In genomic region chr18:10901329-10901728, GRCh38 we compare ENCODE assay signal across 27 cellular contexts.
"Had no signal": no experiment of that assay in that cellular context is flagged by ENCODE, and none has a peak within 500 bp of the region (broad histone marks: within the 10 kb centered on the region; RNA-seq: fewer than 3 reads in every experiment).

No MANE protein-coding gene starts in this region.

- H3K9me3 ChIP-seq: gastrocnemius medialis, heart left ventricle had no signal

- H3K4me3 ChIP-seq: coronary artery, dorsolateral prefrontal cortex, gastrocnemius medialis, heart left ventricle had no signal

- DNase-seq: activated CD4-positive, alpha-beta memory T cell treated with anti-CD3 and anti-CD28 coated beads, Interleukin-2, amount 10 ng/mL, durations not matched to agents 7 days and 5 days; activated CD4-positive, alpha-beta T cell treated with anti-CD3 and anti-CD28 coated beads for 1 hour; activated CD4-positive, alpha-beta T cell treated with anti-CD3 and anti-CD28 coated beads for 4 hours; activated CD4-positive, alpha-beta T cell treated with anti-CD3 and anti-CD28 coated beads, Interleukin-2, amount 10 ng/mL, durations not matched to agents 7 days and 5 days; activated CD4-positive, alpha-beta T cell treated with anti-CD3 and anti-CD28 coated beads, Interleukin-2, amount 50 U/mL, for 4 hours; activated CD8-positive, alpha-beta memory T cell treated with anti-CD3 and anti-CD28 coated beads, Interleukin-2, amount 50 U/mL, for 48 hours; activated effector memory CD4-positive, alpha-beta T cell treated with Interleukin-2 at 50 U/mL for 16 hours; activated gamma-delta T cell treated with Interleukin-2 at 50 U/mL for 16 hours; activated naive CD4-positive, alpha-beta T cell treated with anti-CD3 and anti-CD28 coated beads, Interleukin-2, amount 50 U/mL, for 16 hours; activated naive CD4-positive, alpha-beta T cell treated with Interleukin-2 at 50 U/mL for 16 hours; activated T-cell treated with anti-CD3 and anti-CD28 coated beads, Interleukin-2, amount 50 U/mL, for 4 hours; amniotic stem cell; anterior cingulate cortex; brain microvascular endothelial cell; dorsolateral prefrontal cortex; effector memory CD4-positive, alpha-beta T cell; endodermal cell; foreskin keratinocyte; gastrocnemius medialis; glutamatergic neuron; heart left ventricle; T-helper 2 cell had no signal

- H3K36me3 ChIP-seq: brain microvascular endothelial cell, gastrocnemius medialis, heart left ventricle had no signal

- H3K27me3 ChIP-seq: brain microvascular endothelial cell, foreskin keratinocyte, gastrocnemius medialis, heart left ventricle had no signal

- H3K4me1 ChIP-seq: foreskin keratinocyte, gastrocnemius medialis, heart left ventricle had no signal

- ATAC-seq: activated T-cell treated with anti-CD3 and anti-CD28 coated beads, Interleukin-2, amount 50 U/mL, for 4 hours; activated T-helper 17 cell treated with anti-CD3 and anti-CD28 coated beads, Interleukin-2, amount 50 U/mL, for 72 hours; esophagus mucosa; foreskin keratinocyte; gastrocnemius medialis; heart left ventricle; WTC11 had no signal

- H3K27ac ChIP-seq: brain microvascular endothelial cell, coronary artery, dorsolateral prefrontal cortex, foreskin keratinocyte, gastrocnemius medialis, heart left ventricle, VCaP had no signal
